In genomic region chrX:44733931-44734330, GRCh38 we compare ENCODE assay signal across 13 cellular contexts.
"Had no signal": no experiment of that assay in that cellular context is flagged by ENCODE, and none has a peak within 500 bp of the region (broad histone marks: within the 10 kb centered on the region; RNA-seq: fewer than 3 reads in every experiment).

No MANE protein-coding gene starts in this region.

- ATAC-seq: foreskin keratinocyte; lower lobe of right lung; natural killer cell treated with Interleukin-12 subunit alpha and Interleukin-12 subunit beta and Interleukin-15 and Interleukin-18, amount 100 ng/mL, for 72 hours; stimulated activated naive CD8-positive, alpha-beta T cell treated with anti-CD3 and anti-CD28 coated beads, Interleukin-15, Interleukin-2, amounts not matched to agents 100 U/mL and 50 U/mL, for 24 hours had no signal

- DNase-seq: activated CD4-positive, alpha-beta T cell treated with anti-CD3 and anti-CD28 coated beads for 1 hour; activated CD4-positive, alpha-beta T cell treated with anti-CD3 and anti-CD28 coated beads, Interleukin-2, amount 50 U/mL, for 4 hours; activated gamma-delta T cell; effector CD8-positive, alpha-beta T cell; glutamatergic neuron; hippocampal formation; islet precursor cell; lower lobe of right lung; stimulated activated CD4-positive, alpha-beta T cell treated with anti-CD3 and anti-CD28 coated beads, Interleukin-2, amount 100 ng/mL, for 24 hours; stimulated activated naive CD8-positive, alpha-beta T cell treated with anti-CD3 and anti-CD28 coated beads, Interleukin-15, Interleukin-2, amounts not matched to agents 100 U/mL and 50 U/mL, for 24 hours; T1000 had no signal
